10 cellular contexts compared by ENCODE assay signal in the genomic region with DNA sequence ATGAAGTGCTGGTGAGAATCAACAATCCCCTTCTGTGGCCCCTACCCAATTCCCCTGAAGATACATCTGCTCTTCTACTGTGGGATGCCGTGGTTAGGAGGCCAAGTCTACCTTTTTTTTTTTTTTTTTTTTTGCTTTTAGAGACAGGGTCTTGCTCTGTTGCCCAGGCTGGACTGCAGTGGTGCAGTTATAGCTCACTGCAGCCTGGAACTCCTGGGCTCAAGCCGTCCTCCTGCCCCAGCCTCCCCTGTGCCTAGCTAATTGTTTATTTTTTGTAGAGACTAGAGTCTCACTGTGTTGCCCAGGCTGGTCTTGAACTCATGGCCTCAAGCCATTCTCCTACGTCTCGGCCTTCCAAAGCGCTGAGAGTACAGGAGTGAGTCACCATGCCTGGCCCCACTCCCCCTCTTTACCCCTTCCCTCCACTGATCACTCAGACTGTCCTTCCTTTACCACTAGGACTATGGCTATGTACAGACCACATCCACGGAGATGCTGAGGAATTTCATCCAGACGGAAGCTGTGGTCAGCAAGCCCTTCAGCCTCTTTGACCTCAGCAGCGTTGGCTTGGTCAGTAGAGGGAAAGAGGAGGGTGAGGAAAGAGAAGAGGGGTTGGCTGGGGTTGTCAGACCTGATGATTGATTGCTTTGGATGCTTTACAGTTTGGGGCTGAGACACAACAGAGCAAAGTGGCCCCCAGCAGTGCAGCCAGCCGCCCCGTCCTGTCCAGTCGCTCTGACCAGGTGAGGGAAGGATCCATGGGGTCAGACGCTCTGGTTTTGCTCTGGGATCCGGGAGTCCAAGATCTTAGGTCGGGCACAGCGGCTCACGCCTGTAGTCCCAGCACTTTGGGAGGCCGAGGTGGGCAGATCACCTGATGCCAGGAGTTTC. TPM values are rescaled to one million over a fixed set of nuclear protein-coding genes. Genes with fewer than 3 reads are reported as not detected.
DNase-seq lines count a peak whose midpoint lies in the region; ATAC-seq lines count a peak whose summit lies in the region.
"Had no signal": no experiment of that assay in that cellular context is flagged by ENCODE, and none has a peak within 500 bp of the region (broad histone marks: within the 10 kb centered on the region; RNA-seq: fewer than 3 reads in every experiment).

No MANE protein-coding gene starts in this region.

- intact Hi-C loops in activated naive CD4-positive, alpha-beta T cell treated with anti-CD3 and anti-CD28 coated beads for 36 hours (cut with micrococcal nuclease) = no loop called here

- H3K27me3 Mint-ChIP-seq in activated naive CD4-positive, alpha-beta T cell treated with anti-CD3 and anti-CD28 coated beads for 36 hours (ENCODE audit: low read depth) = no peaks in the 10 kb centered on the region
- H3K27me3 Mint-ChIP-seq in stimulated activated naive CD8-positive, alpha-beta T cell treated with anti-CD3 and anti-CD28 coated beads, Interleukin-15, amount 100 ng/mL, for 72 hours = no peaks in the 10 kb centered on the region

- peaks cover 29% of the 10 kb centered on the region for H3K4me1 Mint-ChIP-seq in activated naive CD4-positive, alpha-beta T cell treated with anti-CD3 and anti-CD28 coated beads for 36 hours (ENCODE audit: low read depth)
- H3K4me1 Mint-ChIP-seq in stimulated activated naive CD8-positive, alpha-beta T cell treated with anti-CD3 and anti-CD28 coated beads, Interleukin-15, amount 100 ng/mL, for 72 hours = peaks cover 51% of the 10 kb centered on the region

- no peak for DNase-seq in activated naive CD4-positive, alpha-beta T cell treated with anti-CD3 and anti-CD28 coated beads for 36 hours
- DNase-seq in activated naive CD4-positive, alpha-beta T cell treated with Interleukin-2 at 50 U/mL for 16 hours = no peak
- DNase-seq in SW480 (ENCODE audit: low spot score) = peak; percentile 78
- peak; percentile 29 for DNase-seq in fibroblast of peridontal ligament (ENCODE audit: extremely low read depth)
- no peak for DNase-seq in stimulated activated naive CD8-positive, alpha-beta T cell treated with anti-CD3 and anti-CD28 coated beads, Interleukin-15, amount 100 ng/mL, for 72 hours
- DNase-seq in NCI-H524 (lab: John Stamatoyannopoulos, UW) = no peak
- DNase-seq in stimulated activated CD4-positive, alpha-beta T cell treated with anti-CD3 and anti-CD28 coated beads, Interleukin-12 subunit alpha, Interleukin-12 subunit beta, amount 100 ng/mL, for 4 hours = no peak
- DNase-seq: caudate nucleus had no signal

- H3K36me3 Mint-ChIP-seq in activated naive CD4-positive, alpha-beta T cell treated with anti-CD3 and anti-CD28 coated beads for 36 hours (ENCODE audit: low read depth) = peaks cover 25% of the 10 kb centered on the region

- no peak for ATAC-seq in stimulated activated naive CD8-positive, alpha-beta T cell treated with anti-CD3 and anti-CD28 coated beads, Interleukin-15, amount 100 ng/mL, for 72 hours
- no peak for ATAC-seq in HG03342 (IDR thresholded peaks at IDR 0.05; ENCODE audit: unreplicated experiment)
- ATAC-seq: Right ventricle myocardium inferior had no signal

- CTCF ChIA-PET in activated naive CD4-positive, alpha-beta T cell treated with anti-CD3 and anti-CD28 coated beads for 36 hours (lab: Charles Lee) = interaction anchor here (1.1 to 2.1 kb wide), 5 partner anchors 8 to 304 kb away, joined by 3 to 7 read pairs (median 4); no protein-coding TSS in a partner anchor

- peak overlapping the region; percentile 91 for H3K4me3 Mint-ChIP-seq in activated naive CD4-positive, alpha-beta T cell treated with anti-CD3 and anti-CD28 coated beads for 36 hours
- H3K4me3 Mint-ChIP-seq in stimulated activated naive CD8-positive, alpha-beta T cell treated with anti-CD3 and anti-CD28 coated beads, Interleukin-15, amount 100 ng/mL, for 72 hours = peak overlapping the region; percentile 94 to 95

- H3K9me3 Mint-ChIP-seq in activated naive CD4-positive, alpha-beta T cell treated with anti-CD3 and anti-CD28 coated beads for 36 hours = no peaks in the 10 kb centered on the region
- no peaks in the 10 kb centered on the region for H3K9me3 Mint-ChIP-seq in stimulated activated naive CD8-positive, alpha-beta T cell treated with anti-CD3 and anti-CD28 coated beads, Interleukin-15, amount 100 ng/mL, for 72 hours

- no peak overlapping the region for H3K27ac Mint-ChIP-seq in activated naive CD4-positive, alpha-beta T cell treated with anti-CD3 and anti-CD28 coated beads for 36 hours
- no peak overlapping the region for H3K27ac Mint-ChIP-seq in stimulated activated naive CD8-positive, alpha-beta T cell treated with anti-CD3 and anti-CD28 coated beads, Interleukin-15, amount 100 ng/mL, for 72 hours

RNA-seq across cellular contexts. Expression of a gene that starts 1.8 kb away (rescaled TPM):
- 10 to 100 TPM; 12.6 to 12.7 TPM for total RNA-seq in activated naive CD4-positive, alpha-beta T cell treated with anti-CD3 and anti-CD28 coated beads for 36 hours

RNA-seq across cellular contexts. Expression of a gene that starts 2.0 kb away (rescaled TPM):
- 100 to 1,000 TPM; 390 to 395 TPM for total RNA-seq in activated naive CD4-positive, alpha-beta T cell treated with anti-CD3 and anti-CD28 coated beads for 36 hours

RNA-seq across cellular contexts. Expression of a gene that starts 14.4 kb away (rescaled TPM):
- 10 to 100 TPM; 97.1 to 97.8 TPM for total RNA-seq in activated naive CD4-positive, alpha-beta T cell treated with anti-CD3 and anti-CD28 coated beads for 36 hours

RNA-seq across cellular contexts. Expression of a gene that starts 16.0 kb away (rescaled TPM):
- total RNA-seq in activated naive CD4-positive, alpha-beta T cell treated with anti-CD3 and anti-CD28 coated beads for 36 hours = 10 to 100 TPM; 48.9 to 53.5 TPM

RNA-seq across cellular contexts. Expression of a gene that starts 16.2 kb away (rescaled TPM):
- 1 to 10 TPM; 7.2 to 8.7 TPM for total RNA-seq in activated naive CD4-positive, alpha-beta T cell treated with anti-CD3 and anti-CD28 coated beads for 36 hours

Comparison
In these comparisons a context has a peak if more than half of its experiments do, and no peak if none do; other contexts are left out.
1. DNase-seq: peak in SW480 (single experiment) and fibroblast of peridontal ligament (single experiment); none in activated naive CD4-positive, alpha-beta T cell treated with anti-CD3 and anti-CD28 coated beads for 36 hours (single experiment), activated naive CD4-positive, alpha-beta T cell treated with Interleukin-2 at 50 U/mL for 16 hours (single experiment), stimulated activated naive CD8-positive, alpha-beta T cell treated with anti-CD3 and anti-CD28 coated beads, Interleukin-15, amount 100 ng/mL, for 72 hours (0 of 2), NCI-H524 (0 of 2) and stimulated activated CD4-positive, alpha-beta T cell treated with anti-CD3 and anti-CD28 coated beads, Interleukin-12 subunit alpha, Interleukin-12 subunit beta, amount 100 ng/mL, for 4 hours (single experiment).